ENCODE assay signal across 17 cellular contexts in genomic region chr9:88966894-88967676, GRCh38. TPM values are rescaled to one million over a fixed set of nuclear protein-coding genes. Genes with fewer than 3 reads are reported as not detected.
DNase-seq lines count a peak whose midpoint lies in the region; ATAC-seq and TF ChIP-seq lines count a peak whose summit lies in the region.
"Had no signal": no experiment of that assay in that cellular context is flagged by ENCODE, and none has a peak within 500 bp of the region (broad histone marks: within the 10 kb centered on the region; RNA-seq: fewer than 3 reads in every experiment).

No MANE protein-coding gene starts in this region.

- CTCF ChIA-PET in activated CD8-positive, alpha-beta memory T cell treated with anti-CD3 and anti-CD28 coated beads, Interleukin-2, amount 10 ng/mL, durations not matched to agents 7 days and 5 days (lab: Charles Lee) = no interaction called here

- H3K36me3 Mint-ChIP-seq in activated CD8-positive, alpha-beta memory T cell treated with anti-CD3 and anti-CD28 coated beads, Interleukin-2, amount 10 ng/mL, durations not matched to agents 7 days and 5 days = no peaks in the 10 kb centered on the region
- H3K36me3 Mint-ChIP-seq in osteocyte (ENCODE audit: unreplicated experiment) (no peaks in the 10 kb centered on the region), T-helper 17 cell (ENCODE audit: low read depth) (no peaks in the 10 kb centered on the region)
- H3K36me3 Mint-ChIP-seq: CD8-positive, alpha-beta T cell had no signal

- H3K9me3 ChIP-seq in T-helper 17 cell (ENCODE audit: control insufficient read depth, low read length, poor library complexity, severe bottlenecking) = no peaks in the 10 kb centered on the region
- H3K9me3 ChIP-seq: BLaER1 had no signal

- peak; percentile 26 for DNase-seq in activated CD8-positive, alpha-beta memory T cell treated with anti-CD3 and anti-CD28 coated beads, Interleukin-2, amount 10 ng/mL, durations not matched to agents 7 days and 5 days
- no peak for DNase-seq in activated CD8-positive, alpha-beta memory T cell treated with anti-CD3 and anti-CD28 coated beads, Interleukin-2, amount 50 U/mL, for 4 hours
- DNase-seq in ecto neural progenitor cell (ENCODE audit: low spot score) = peak; percentile 41
- DNase-seq in osteocyte (ENCODE audit: extremely low spot score, unreplicated experiment) = peak; percentile 65
- DNase-seq in SW480 (ENCODE audit: low spot score) = no peak
- no peak for DNase-seq in T-helper 17 cell
- no peak for DNase-seq in glomerular visceral epithelial cell (ENCODE audit: extremely low spot score)
- DNase-seq: 8988T; Calu3; CD8-positive, alpha-beta T cell; DMS79 treated with DMSO at 0.1 percent for 48 hours; GF-D8; H7; HFFc6 had no signal

- H3K27ac Mint-ChIP-seq in activated CD8-positive, alpha-beta memory T cell treated with anti-CD3 and anti-CD28 coated beads, Interleukin-2, amount 10 ng/mL, durations not matched to agents 7 days and 5 days = no peak overlapping the region
- no peak overlapping the region for H3K27ac Mint-ChIP-seq in osteocyte (ENCODE audit: unreplicated experiment)
- no peak overlapping the region for H3K27ac Mint-ChIP-seq in T-helper 17 cell
- H3K27ac Mint-ChIP-seq: CD8-positive, alpha-beta T cell; GM23338; HFFc6 had no signal

- TF ChIP-seq CTCF in osteocyte (IDR thresholded peaks at IDR 0.05) = no peak

- H3K4me1 Mint-ChIP-seq in activated CD8-positive, alpha-beta memory T cell treated with anti-CD3 and anti-CD28 coated beads, Interleukin-2, amount 10 ng/mL, durations not matched to agents 7 days and 5 days = no peaks in the 10 kb centered on the region
- H3K4me1 Mint-ChIP-seq in osteocyte (ENCODE audit: unreplicated experiment) = no peaks in the 10 kb centered on the region
- peaks cover 3% of the 10 kb centered on the region for H3K4me1 Mint-ChIP-seq in T-helper 17 cell

- no peak overlapping the region for H3K4me3 Mint-ChIP-seq in activated CD8-positive, alpha-beta memory T cell treated with anti-CD3 and anti-CD28 coated beads, Interleukin-2, amount 10 ng/mL, durations not matched to agents 7 days and 5 days
- H3K4me3 Mint-ChIP-seq in osteocyte (ENCODE audit: unreplicated experiment) (no peak overlapping the region), T-helper 17 cell (no peak overlapping the region)
- H3K4me3 Mint-ChIP-seq: CD8-positive, alpha-beta T cell; GM23338; HFFc6 had no signal

- H3K27me3 Mint-ChIP-seq in activated CD8-positive, alpha-beta memory T cell treated with anti-CD3 and anti-CD28 coated beads, Interleukin-2, amount 10 ng/mL, durations not matched to agents 7 days and 5 days = peaks cover 10% of the 10 kb centered on the region
- peaks cover 47% of the 10 kb centered on the region for H3K27me3 Mint-ChIP-seq in osteocyte (ENCODE audit: unreplicated experiment)
- H3K27me3 Mint-ChIP-seq in T-helper 17 cell = peaks cover 32% of the 10 kb centered on the region

- ATAC-seq in activated CD8-positive, alpha-beta memory T cell treated with anti-CD3 and anti-CD28 coated beads, Interleukin-2, amount 10 ng/mL, durations not matched to agents 7 days and 5 days = no peak
- no peak for ATAC-seq in T-helper 17 cell
- ATAC-seq: CD8-positive, alpha-beta T cell; GM23338; HCT116 had no signal

- no peaks in the 10 kb centered on the region for H3K9me3 Mint-ChIP-seq in activated CD8-positive, alpha-beta memory T cell treated with anti-CD3 and anti-CD28 coated beads, Interleukin-2, amount 10 ng/mL, durations not matched to agents 7 days and 5 days (ENCODE audit: low read depth)
- no peaks in the 10 kb centered on the region for H3K9me3 Mint-ChIP-seq in osteocyte (ENCODE audit: unreplicated experiment)
- H3K9me3 Mint-ChIP-seq: CD8-positive, alpha-beta T cell; GM23338; HFFc6 had no signal

RNA-seq across cellular contexts. Expression of gene S1PR3, which starts 24.2 kb away (rescaled TPM):
- under 1 TPM; 0.05 to 0.06 TPM for total RNA-seq in activated CD8-positive, alpha-beta memory T cell treated with anti-CD3 and anti-CD28 coated beads, Interleukin-2, amount 10 ng/mL, durations not matched to agents 7 days and 5 days
- total RNA-seq in osteocyte (1.6 and 2.1 TPM in 2 replicates), T-helper 17 cell (1 to 10 TPM in 1 of 2 donors, under 1 TPM in 1; 0.05 to 1.7 TPM)

Comparison
In these comparisons a context has a peak if more than half of its experiments do, and no peak if none do; other contexts are left out.
1. DNase-seq: peak in activated CD8-positive, alpha-beta memory T cell treated with anti-CD3 and anti-CD28 coated beads, Interleukin-2, amount 10 ng/mL, durations not matched to agents 7 days and 5 days (single experiment), ecto neural progenitor cell (single experiment) and osteocyte (single experiment); none in activated CD8-positive, alpha-beta memory T cell treated with anti-CD3 and anti-CD28 coated beads, Interleukin-2, amount 50 U/mL, for 4 hours (single experiment), SW480 (single experiment), T-helper 17 cell (0 of 3) and glomerular visceral epithelial cell (single experiment).